Comparison of ENCODE assay signal across 15 cellular contexts in the genomic region with DNA sequence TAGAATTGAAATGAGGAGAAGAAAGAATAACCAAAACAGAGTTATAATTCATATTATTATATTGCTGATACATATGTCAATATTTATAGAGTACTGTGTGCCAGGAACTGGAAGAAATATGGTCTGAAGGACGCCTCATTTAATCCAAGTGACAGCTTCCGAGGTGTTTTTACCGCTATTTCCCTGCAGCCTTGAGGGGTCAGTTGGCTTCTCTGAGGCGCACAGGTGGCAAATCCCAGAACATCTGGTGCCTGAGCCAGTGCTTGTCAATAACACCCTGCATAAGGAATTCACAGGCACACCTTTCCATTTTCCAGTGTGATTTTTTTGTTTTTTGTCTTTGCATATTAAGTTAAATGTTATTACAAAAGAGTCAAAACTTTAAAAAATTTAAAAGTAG.
"Had no signal": no experiment of that assay in that cellular context is flagged by ENCODE, and none has a peak within 500 bp of the region (broad histone marks: within the 10 kb centered on the region; RNA-seq: fewer than 3 reads in every experiment).

No MANE protein-coding gene starts in this region.

- ATAC-seq: heart left ventricle; naive thymus-derived CD4-positive, alpha-beta T cell; stimulated activated memory B cell treated with anti-CD40 and anti-IgM and Interleukin-4, amounts not matched to agents 10 μg/mL and 1 μg/mL and 100 μg/mL, for 72 hours had no signal

- H3K4me3 ChIP-seq: coronary artery, heart left ventricle, right lobe of liver, tibial nerve had no signal

- H3K27me3 ChIP-seq: heart left ventricle, right lobe of liver, tibial nerve had no signal

- H3K9me3 ChIP-seq: heart left ventricle, right lobe of liver, tibial nerve had no signal

- DNase-seq: effector CD4-positive, alpha-beta T cell; foreskin melanocyte; heart left ventricle; hippocampal formation; kidney glomerular epithelial cell; mammary epithelial cell; naive thymus-derived CD4-positive, alpha-beta T cell; nephron progenitor cell; posterior cingulate gyrus; right lobe of liver; stimulated activated CD4-positive, alpha-beta T cell treated with anti-CD3 and anti-CD28 coated beads, Interleukin-4, amount 100 ng/mL, for 1 hour; stimulated activated CD8-positive, alpha-beta memory T cell treated with anti-CD3 and anti-CD28 coated beads, Interleukin-4, amount 100 ng/mL, for 48 hours had no signal

- H3K27ac ChIP-seq: coronary artery, heart left ventricle, tibial nerve had no signal
